ENCODE assay signal across 14 cellular contexts in genomic region chr2:201698588-201699226, GRCh38. TPM values are rescaled to one million over a fixed set of nuclear protein-coding genes. Genes with fewer than 3 reads are reported as not detected.
A peak's percentile ranks its signal among the peaks of the same experiment; 100 is the strongest.
DNase-seq lines count a peak whose midpoint lies in the region; ATAC-seq and TF ChIP-seq lines count a peak whose summit lies in the region.
"Had no signal": no experiment of that assay in that cellular context is flagged by ENCODE, and none has a peak within 500 bp of the region (broad histone marks: within the 10 kb centered on the region; RNA-seq: fewer than 3 reads in every experiment).

A gene with protein sequence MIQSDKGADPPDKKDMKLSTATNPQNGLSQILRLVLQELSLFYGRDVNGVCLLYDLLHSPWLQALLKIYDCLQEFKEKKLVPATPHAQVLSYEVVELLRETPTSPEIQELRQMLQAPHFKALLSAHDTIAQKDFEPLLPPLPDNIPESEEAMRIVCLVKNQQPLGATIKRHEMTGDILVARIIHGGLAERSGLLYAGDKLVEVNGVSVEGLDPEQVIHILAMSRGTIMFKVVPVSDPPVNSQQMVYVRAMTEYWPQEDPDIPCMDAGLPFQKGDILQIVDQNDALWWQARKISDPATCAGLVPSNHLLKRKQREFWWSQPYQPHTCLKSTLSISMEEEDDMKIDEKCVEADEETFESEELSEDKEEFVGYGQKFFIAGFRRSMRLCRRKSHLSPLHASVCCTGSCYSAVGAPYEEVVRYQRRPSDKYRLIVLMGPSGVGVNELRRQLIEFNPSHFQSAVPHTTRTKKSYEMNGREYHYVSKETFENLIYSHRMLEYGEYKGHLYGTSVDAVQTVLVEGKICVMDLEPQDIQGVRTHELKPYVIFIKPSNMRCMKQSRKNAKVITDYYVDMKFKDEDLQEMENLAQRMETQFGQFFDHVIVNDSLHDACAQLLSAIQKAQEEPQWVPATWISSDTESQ (minus strand): TSS chr2:201698644. CDS start chr2:201693954, 4,690 bp downstream.

- H3K27ac Mint-ChIP-seq in activated CD8-positive, alpha-beta memory T cell treated with anti-CD3 and anti-CD28 coated beads, Interleukin-2, amount 10 ng/mL, durations not matched to agents 7 days and 5 days: no peak within 1 kb of the TSS

- H3K4me1 Mint-ChIP-seq in activated CD8-positive, alpha-beta memory T cell treated with anti-CD3 and anti-CD28 coated beads, Interleukin-2, amount 10 ng/mL, durations not matched to agents 7 days and 5 days: peaks cover 3% of the 10 kb centered on the region

- peaks cover 0 to 2% (median 0%) of the 10 kb centered on the region in 4 donors for H3K4me1 ChIP-seq in liver (ENCODE audit: control insufficient read depth in 4 of 4, insufficient read depth in 4 of 4, low read length in 3 of 4)
- no peaks in the 10 kb centered on the region for H3K4me1 ChIP-seq in right lobe of liver
- H3K4me1 ChIP-seq in foreskin keratinocyte: peaks cover 28% of the 10 kb centered on the region
- H3K4me1 ChIP-seq in vagina: peaks cover 24% of the 10 kb centered on the region

- ATAC-seq in right lobe of liver: no peak
- ATAC-seq in foreskin keratinocyte: no peak
- no peak for ATAC-seq in activated CD8-positive, alpha-beta memory T cell treated with anti-CD3 and anti-CD28 coated beads, Interleukin-2, amount 10 ng/mL, durations not matched to agents 7 days and 5 days
- no peak for ATAC-seq in GM21529 (IDR thresholded peaks at IDR 0.05; ENCODE audit: unreplicated experiment)

- intact Hi-C loops in right lobe of liver (cut with DNase I) (no loop called here), vagina (cut with DNase I) (no loop called here)

- H3K4me3 ChIP-seq in liver (ENCODE audit: low read depth in 1 of 3, low read length in 3 of 3): no peak within 1 kb of the TSS
- H3K4me3 ChIP-seq in right lobe of liver: no peak within 1 kb of the TSS
- H3K4me3 ChIP-seq in WI38 (ENCODE audit: low read depth, low read length): peak within 1 kb of the TSS; percentile 26; the same call in 1 of the 2 replicates
- H3K4me3 ChIP-seq in vagina: no peak within 1 kb of the TSS

- WGBS in liver: 67% methylated on average over 3 of the region's 3 CpGs
- WGBS in right lobe of liver (ENCODE audit: insufficient coverage, low coverage, low lambda C conversion rate, missing lambda C conversion rate): 50% methylated on average over 3 of the region's 3 CpGs

- H3K27ac ChIP-seq in liver (ENCODE audit: low read depth in 1 of 2, low read length in 2 of 2): no peak within 1 kb of the TSS
- no peak within 1 kb of the TSS for H3K27ac ChIP-seq in right lobe of liver
- H3K27ac ChIP-seq in foreskin keratinocyte: no peak within 1 kb of the TSS
- peak within 1 kb of the TSS; percentile 65 for H3K27ac ChIP-seq in vagina
- H3K27ac ChIP-seq: RWPE1 had no signal

- H3K9ac ChIP-seq in liver (ENCODE audit: low read depth in 1 of 2, low read length in 2 of 2): no peak within 1 kb of the TSS

- CTCF ChIA-PET in activated CD8-positive, alpha-beta memory T cell treated with anti-CD3 and anti-CD28 coated beads, Interleukin-2, amount 10 ng/mL, durations not matched to agents 7 days and 5 days (lab: Charles Lee): interaction anchor here (1.0 kb wide), 1 partner anchor 13 kb away, joined by 4 read pairs; no protein-coding TSS in a partner anchor

- DNase-seq in right lobe of liver (no peak), foreskin keratinocyte (peak; percentile 8 to 49), vagina (ENCODE audit: extremely low spot score in 2 of 2) (no peak), NCI-H1105 treated with DMSO at 0.1 percent for 48 hours (lab: John Stamatoyannopoulos, UW) (no peak)
- no peak for DNase-seq in activated CD8-positive, alpha-beta memory T cell treated with anti-CD3 and anti-CD28 coated beads, Interleukin-2, amount 10 ng/mL, durations not matched to agents 7 days and 5 days
- DNase-seq: activated CD4-positive, alpha-beta T cell treated with anti-CD3 and anti-CD28 coated beads, Interleukin-2, amount 50 U/mL, for 4 hours; BE2C; NCI-H2081 treated with DMSO at 0.1 percent for 48 hours; right cardiac atrium had no signal

- TF ChIP-seq RAD21 in liver (IDR thresholded peaks at IDR 0.05): no peak

- TF ChIP-seq POLR2A in right lobe of liver (IDR thresholded peaks at IDR 0.05) (no peak), vagina (IDR thresholded peaks at IDR 0.05) (no peak)

- no peak within 1 kb of the TSS for H3K4me3 Mint-ChIP-seq in activated CD8-positive, alpha-beta memory T cell treated with anti-CD3 and anti-CD28 coated beads, Interleukin-2, amount 10 ng/mL, durations not matched to agents 7 days and 5 days

- H3K9me3 ChIP-seq in liver (ENCODE audit: control insufficient read depth in 4 of 4, low read length in 3 of 4) (no peaks in the 10 kb centered on the region), right lobe of liver (no peaks in the 10 kb centered on the region), vagina (no peaks in the 10 kb centered on the region)
- H3K9me3 ChIP-seq: BE2C had no signal

- peaks cover 7 to 20% (median 14%) of the 10 kb centered on the region in 4 donors for H3K36me3 ChIP-seq in liver (ENCODE audit: control insufficient read depth in 4 of 4, insufficient read depth in 3 of 4, low read depth in 1 of 4, low read length in 3 of 4)
- peaks cover 0 to 9% (median 6%) of the 10 kb centered on the region in 4 donors for H3K36me3 ChIP-seq in right lobe of liver
- peaks cover 0 to 27% of the 10 kb centered on the region in 2 donors for H3K36me3 ChIP-seq in vagina
- H3K36me3 ChIP-seq: BE2C had no signal

- no peak for TF ChIP-seq CTCF in liver (IDR thresholded peaks at IDR 0.05; ENCODE audit: low read depth, low read length, missing input control)
- no peak for TF ChIP-seq CTCF in right lobe of liver (IDR thresholded peaks at IDR 0.05)
- TF ChIP-seq CTCF in WI38 (IDR thresholded peaks at IDR 0.05; ENCODE audit: low read depth, low read length): no peak
- TF ChIP-seq CTCF in foreskin keratinocyte (conservative IDR thresholded peaks at IDR 0.05): no peak
- no peak for TF ChIP-seq CTCF in vagina (IDR thresholded peaks at IDR 0.05)

- no peaks in the 10 kb centered on the region for H3K27me3 ChIP-seq in liver (ENCODE audit: control insufficient read depth in 4 of 4, insufficient read depth in 4 of 4, low read length in 3 of 4)
- no peaks in the 10 kb centered on the region for H3K27me3 ChIP-seq in right lobe of liver
- no peaks in the 10 kb centered on the region for H3K27me3 ChIP-seq in foreskin keratinocyte
- H3K27me3 ChIP-seq in vagina: no peaks in the 10 kb centered on the region
- H3K27me3 ChIP-seq: BE2C had no signal

- peaks cover 4% of the 10 kb centered on the region for H3K36me3 Mint-ChIP-seq in activated CD8-positive, alpha-beta memory T cell treated with anti-CD3 and anti-CD28 coated beads, Interleukin-2, amount 10 ng/mL, durations not matched to agents 7 days and 5 days

- H3K27me3 Mint-ChIP-seq in activated CD8-positive, alpha-beta memory T cell treated with anti-CD3 and anti-CD28 coated beads, Interleukin-2, amount 10 ng/mL, durations not matched to agents 7 days and 5 days: no peaks in the 10 kb centered on the region

- no peaks in the 10 kb centered on the region for H3K9me3 Mint-ChIP-seq in activated CD8-positive, alpha-beta memory T cell treated with anti-CD3 and anti-CD28 coated beads, Interleukin-2, amount 10 ng/mL, durations not matched to agents 7 days and 5 days (ENCODE audit: low read depth)

TF ChIP-seq in liver, 16 proteins besides CTCF, POLR2A, EP300 and RAD21:
- no peak for TF ChIP-seq FOXA1 (IDR thresholded peaks at IDR 0.05)
- peak; percentile 45 for TF ChIP-seq NR2F2 (IDR thresholded peaks at IDR 0.05)

RNA-seq across cellular contexts. Expression of the gene that starts here (rescaled TPM):
- total RNA-seq in liver (under 1 TPM in 1 of 2 donors, not detected in 1; 0.25 TPM), right lobe of liver (under 1 TPM in 2 of 6 experiments, not detected in 4; 0.12 to 0.15 TPM), foreskin keratinocyte (0.88 and 1.3 TPM in 2 replicates), vagina (0.74 TPM)
- polyA plus RNA-seq in liver (under 1 TPM; 0.02 to 0.07 TPM), foreskin keratinocyte (0.31 and 0.56 TPM in 2 replicates)
- not detected for total RNA-seq in activated CD8-positive, alpha-beta memory T cell treated with anti-CD3 and anti-CD28 coated beads, Interleukin-2, amount 10 ng/mL, durations not matched to agents 7 days and 5 days
- total RNA-seq: mesenteric fat pad had no signal
- polyA plus RNA-seq: right cardiac atrium had no signal

Comparison
In these comparisons a context has a peak if more than half of its experiments do, and no peak if none do; other contexts are left out.
1. DNase-seq: peak in foreskin keratinocyte (2 of 2); none in right lobe of liver (0 of 3), vagina (0 of 2), NCI-H1105 treated with DMSO at 0.1 percent for 48 hours (single experiment) and activated CD8-positive, alpha-beta memory T cell treated with anti-CD3 and anti-CD28 coated beads, Interleukin-2, amount 10 ng/mL, durations not matched to agents 7 days and 5 days (single experiment).